8 cellular contexts compared by ENCODE assay signal in the genomic region with DNA sequence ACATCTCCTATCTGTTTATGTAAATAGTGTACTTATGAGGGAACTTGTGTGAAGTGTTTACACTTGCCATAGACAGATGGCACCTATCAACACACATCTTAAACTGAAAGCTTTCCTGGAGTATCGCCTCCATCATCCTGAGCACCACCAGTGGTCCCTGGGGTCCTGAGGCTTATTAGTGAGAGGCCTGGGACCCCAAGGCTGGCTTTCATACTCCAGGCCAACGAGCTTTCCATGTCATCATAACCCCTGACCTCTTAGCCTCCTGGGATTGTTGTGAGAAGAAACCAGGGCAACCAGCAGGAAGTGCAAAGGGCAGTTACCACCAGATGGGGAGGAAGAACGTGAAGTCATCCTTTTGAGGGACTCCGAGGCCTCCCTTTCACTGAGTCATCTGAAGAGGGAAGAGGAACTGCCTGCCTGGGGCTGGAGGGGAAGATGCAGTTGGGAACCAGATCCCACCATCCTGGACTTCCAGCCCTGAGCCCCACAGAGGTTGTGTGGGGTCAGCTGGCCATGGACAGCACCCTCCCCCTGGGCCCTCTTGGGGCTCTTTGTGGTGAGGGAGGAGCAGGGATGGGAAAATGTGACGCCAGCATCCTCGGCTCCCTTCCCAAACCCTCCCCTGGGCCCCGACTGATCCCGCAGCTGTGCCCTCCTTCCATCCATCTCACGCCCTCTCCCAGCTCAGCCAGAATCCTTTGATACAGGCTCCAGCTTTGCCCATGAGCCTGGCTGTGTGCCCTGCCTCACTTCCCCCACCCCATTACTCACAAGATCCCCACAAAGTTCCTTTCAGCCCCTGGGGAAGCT. TPM values are rescaled to one million over a fixed set of nuclear protein-coding genes. Genes with fewer than 3 reads are reported as not detected.
DNase-seq lines count a peak whose midpoint lies in the region; ATAC-seq lines count a peak whose summit lies in the region.

No MANE protein-coding gene starts in this region.

- peaks cover 0 to 7% of the 10 kb centered on the region in 2 donors for H3K27me3 Mint-ChIP-seq in stimulated activated naive B cell treated with anti-CD40 and anti-IgM and Interleukin-4, amounts not matched to agents 10 μg/mL and 1 μg/mL and 100 μg/mL, for 72 hours

- peak overlapping the region; percentile 79 for H3K27ac Mint-ChIP-seq in stimulated activated naive B cell treated with anti-CD40 and anti-IgM and Interleukin-4, amounts not matched to agents 10 μg/mL and 1 μg/mL and 100 μg/mL, for 72 hours

- intact Hi-C loops in left ventricle myocardium superior (cut with micrococcal nuclease) = no loop called here

- H3K4me1 Mint-ChIP-seq in stimulated activated naive B cell treated with anti-CD40 and anti-IgM and Interleukin-4, amounts not matched to agents 10 μg/mL and 1 μg/mL and 100 μg/mL, for 72 hours = peaks cover 11 to 14% of the 10 kb centered on the region in 2 donors

- ATAC-seq in left ventricle myocardium superior = peak; percentile 37
- ATAC-seq in stimulated activated naive B cell treated with anti-CD40 and anti-IgM and Interleukin-4, amounts not matched to agents 10 μg/mL and 1 μg/mL and 100 μg/mL, for 72 hours (replicated peaks) = peak; percentile 49 to 58
- no peak for ATAC-seq in GM21390 (IDR thresholded peaks at IDR 0.05; ENCODE audit: unreplicated experiment)
- ATAC-seq in GM18870 (IDR thresholded peaks at IDR 0.05; ENCODE audit: unreplicated experiment) = no peak

- DNase-seq in HS-5 (ENCODE audit: low read depth) (peak; percentile 91), left ventricle myocardium superior (peak; percentile 77), activated T-cell treated with anti-CD3 and anti-CD28 coated beads for 4 hours (no peak)
- peak; percentile 36 for DNase-seq in activated CD8-positive, alpha-beta memory T cell treated with anti-CD3 and anti-CD28 coated beads, Interleukin-2, amount 50 U/mL, for 48 hours
- no peak for DNase-seq in stimulated activated naive B cell treated with anti-CD40 and anti-IgM and Interleukin-4, amounts not matched to agents 10 μg/mL and 1 μg/mL and 100 μg/mL, for 72 hours
- DNase-seq in activated T-cell treated with anti-CD3 and anti-CD28 coated beads, Interleukin-2, amount 50 U/mL, for 1 hour = no peak

- no peaks in the 10 kb centered on the region for H3K9me3 Mint-ChIP-seq in stimulated activated naive B cell treated with anti-CD40 and anti-IgM and Interleukin-4, amounts not matched to agents 10 μg/mL and 1 μg/mL and 100 μg/mL, for 72 hours

- no peak overlapping the region for H3K4me3 Mint-ChIP-seq in stimulated activated naive B cell treated with anti-CD40 and anti-IgM and Interleukin-4, amounts not matched to agents 10 μg/mL and 1 μg/mL and 100 μg/mL, for 72 hours

- H3K36me3 Mint-ChIP-seq in stimulated activated naive B cell treated with anti-CD40 and anti-IgM and Interleukin-4, amounts not matched to agents 10 μg/mL and 1 μg/mL and 100 μg/mL, for 72 hours = peaks cover 0 to 11% of the 10 kb centered on the region in 2 donors

RNA-seq across cellular contexts. Expression of gene INKA2, which starts 5.8 kb away (rescaled TPM):
- 23.1 TPM for total RNA-seq in left ventricle myocardium superior

RNA-seq across cellular contexts. Expression of gene DDX20, which starts 22.3 kb away (rescaled TPM):
- 7.1 TPM for total RNA-seq in left ventricle myocardium superior

Comparison
In these comparisons a context has a peak if more than half of its experiments do, and no peak if none do; other contexts are left out.
1. DNase-seq: peak in HS-5 (single experiment), activated CD8-positive, alpha-beta memory T cell treated with anti-CD3 and anti-CD28 coated beads, Interleukin-2, amount 50 U/mL, for 48 hours (single experiment) and left ventricle myocardium superior (single experiment); none in stimulated activated naive B cell treated with anti-CD40 and anti-IgM and Interleukin-4, amounts not matched to agents 10 μg/mL and 1 μg/mL and 100 μg/mL, for 72 hours (single experiment), activated T-cell treated with anti-CD3 and anti-CD28 coated beads for 4 hours (single experiment) and activated T-cell treated with anti-CD3 and anti-CD28 coated beads, Interleukin-2, amount 50 U/mL, for 1 hour (single experiment).
2. ATAC-seq: peak in left ventricle myocardium superior (single experiment) and stimulated activated naive B cell treated with anti-CD40 and anti-IgM and Interleukin-4, amounts not matched to agents 10 μg/mL and 1 μg/mL and 100 μg/mL, for 72 hours (2 of 2); none in GM21390 (single experiment) and GM18870 (single experiment).